8 cellular contexts compared by ENCODE assay signal in genomic region chr10:11610151-11610854, GRCh38. TPM values are rescaled to one million over a fixed set of nuclear protein-coding genes. Genes with fewer than 3 reads are reported as not detected.
DNase-seq lines count a peak whose midpoint lies in the region; ATAC-seq, FAIRE-seq and TF ChIP-seq lines count a peak whose summit lies in the region.

No MANE protein-coding gene starts in this region.

- peaks cover 16% of the 10 kb centered on the region for H3K4me1 ChIP-seq in keratinocyte (ENCODE audit: control insufficient read depth, extremely low read depth, insufficient read depth, low read length)
- H3K4me1 ChIP-seq in suprapubic skin: peaks cover 29% of the 10 kb centered on the region

- no peaks in the 10 kb centered on the region for H4K20me1 ChIP-seq in keratinocyte (ENCODE audit: control insufficient read depth, extremely low read depth, insufficient read depth, low read length)

- peaks cover 14% of the 10 kb centered on the region for H3K4me1 Mint-ChIP-seq in T-helper 2 cell treated with Interferon-gamma antibody and Interleukin-4, amounts not matched to agents 5 μg/mL and 100 μg/mL, for 36 hours (ENCODE audit: low read depth)
- H3K4me1 Mint-ChIP-seq in activated T-helper 1 cell treated with anti-CD3 and anti-CD28 coated beads, Interleukin-12 subunit alpha, Interleukin-12 subunit beta, Interleukin-2, Interleukin-4 antibody, amounts not matched to agents 30 ng/mL and 10 ng/mL and 1 ng/mL, durations not matched to agents 14 hours and 24 hours and 36 hours (ENCODE audit: low read depth): peaks cover 35% of the 10 kb centered on the region

- no peak for TF ChIP-seq EP300 in suprapubic skin (IDR thresholded peaks at IDR 0.05)

- dilution Hi-C loops in keratinocyte (cut with MboI; ENCODE audit: extremely low pct_ligation_motif_present, low sequenced_read_pairs): no loop called here

- peak overlapping the region; percentile 75 for H3K4me3 Mint-ChIP-seq in T-helper 2 cell treated with Interferon-gamma antibody and Interleukin-4, amounts not matched to agents 5 μg/mL and 100 μg/mL, for 36 hours
- H3K4me3 Mint-ChIP-seq in activated T-helper 1 cell treated with anti-CD3 and anti-CD28 coated beads, Interleukin-12 subunit alpha, Interleukin-12 subunit beta, Interleukin-2, Interleukin-4 antibody, amounts not matched to agents 30 ng/mL and 10 ng/mL and 1 ng/mL, durations not matched to agents 14 hours and 24 hours and 36 hours: peak overlapping the region; percentile 79

- no peaks in the 10 kb centered on the region for H3K9me3 Mint-ChIP-seq in T-helper 2 cell treated with Interferon-gamma antibody and Interleukin-4, amounts not matched to agents 5 μg/mL and 100 μg/mL, for 36 hours
- H3K9me3 Mint-ChIP-seq in activated T-helper 1 cell treated with anti-CD3 and anti-CD28 coated beads, Interleukin-12 subunit alpha, Interleukin-12 subunit beta, Interleukin-2, Interleukin-4 antibody, amounts not matched to agents 30 ng/mL and 10 ng/mL and 1 ng/mL, durations not matched to agents 14 hours and 24 hours and 36 hours: no peaks in the 10 kb centered on the region

- 4% methylated on average over 12 of the region's 12 CpGs for WGBS in suprapubic skin

- H2AFZ ChIP-seq in keratinocyte (ENCODE audit: control insufficient read depth, low read length): peak overlapping the region; percentile 58

- H3K9me3 ChIP-seq in keratinocyte (ENCODE audit: control insufficient read depth, low read depth, low read length) (no peaks in the 10 kb centered on the region), suprapubic skin (no peaks in the 10 kb centered on the region)

- intact Hi-C loops in activated T-helper 1 cell treated with anti-CD3 and anti-CD28 coated beads, Interleukin-12 subunit alpha, Interleukin-12 subunit beta, Interleukin-2, Interleukin-4 antibody, amounts not matched to agents 30 ng/mL and 10 ng/mL and 1 ng/mL, durations not matched to agents 14 hours and 24 hours and 36 hours (cut with micrococcal nuclease): loop anchor here (2.0 to 5.0 kb wide), 2 partner anchors 73 to 100 kb away; no protein-coding TSS in a partner anchor

- H3K9me1 ChIP-seq in keratinocyte (ENCODE audit: control insufficient read depth, extremely low read depth, insufficient read depth, low read length): peaks cover 3% of the 10 kb centered on the region

- peak overlapping the region; percentile 75 for H3K9ac ChIP-seq in keratinocyte (ENCODE audit: control insufficient read depth, extremely low read depth, insufficient read depth, low read length)

- H3K4me3 ChIP-seq in keratinocyte (ENCODE audit: control insufficient read depth in 2 of 3, extremely low read depth in 1 of 3, insufficient read depth in 2 of 3, low read depth in 1 of 3, low read length in 3 of 3) (peak overlapping the region; percentile 71 to 82 (median 76)), suprapubic skin (peak overlapping the region; percentile 99)

- H3K27ac Mint-ChIP-seq in T-helper 2 cell treated with Interferon-gamma antibody and Interleukin-4, amounts not matched to agents 5 μg/mL and 100 μg/mL, for 36 hours: peak overlapping the region; percentile 8
- no peak overlapping the region for H3K27ac Mint-ChIP-seq in activated T-helper 1 cell treated with anti-CD3 and anti-CD28 coated beads, Interleukin-12 subunit alpha, Interleukin-12 subunit beta, Interleukin-2, Interleukin-4 antibody, amounts not matched to agents 30 ng/mL and 10 ng/mL and 1 ng/mL, durations not matched to agents 14 hours and 24 hours and 36 hours

- no peaks in the 10 kb centered on the region for H3K36me3 Mint-ChIP-seq in T-helper 2 cell treated with Interferon-gamma antibody and Interleukin-4, amounts not matched to agents 5 μg/mL and 100 μg/mL, for 36 hours (ENCODE audit: low read depth)
- peaks cover 2% of the 10 kb centered on the region for H3K36me3 Mint-ChIP-seq in activated T-helper 1 cell treated with anti-CD3 and anti-CD28 coated beads, Interleukin-12 subunit alpha, Interleukin-12 subunit beta, Interleukin-2, Interleukin-4 antibody, amounts not matched to agents 30 ng/mL and 10 ng/mL and 1 ng/mL, durations not matched to agents 14 hours and 24 hours and 36 hours (ENCODE audit: low read depth)

- H3K36me3 ChIP-seq in keratinocyte (ENCODE audit: control insufficient read depth in 2 of 2, extremely low read depth in 1 of 2, insufficient read depth in 2 of 2, low read length in 2 of 2) (no peaks in the 10 kb centered on the region), suprapubic skin (no peaks in the 10 kb centered on the region)

- no peak for TF ChIP-seq POLR2A in suprapubic skin (IDR thresholded peaks at IDR 0.05)

- FAIRE-seq in keratinocyte (lab: Jason Lieb, UNC): no peak

- H3K27me3 ChIP-seq in keratinocyte (ENCODE audit: control insufficient read depth, extremely low read depth, insufficient read depth, low read length) (no peaks in the 10 kb centered on the region), suprapubic skin (no peaks in the 10 kb centered on the region)

- no peak for DNase-seq in T-helper 2 cell treated with Interferon-gamma antibody and Interleukin-4, amounts not matched to agents 5 μg/mL and 100 μg/mL, for 36 hours (ENCODE audit: low spot score)
- DNase-seq in T-helper 2 cell (no peak), keratinocyte (ENCODE audit: low read depth, low spot score) (no peak), suprapubic skin (ENCODE audit: low spot score in 2 of 2) (no peak), SIG-M5 treated with dmso at 0.1 percent for 504 hours (lab: John Stamatoyannopoulos, UW; ENCODE audit: unreplicated experiment) (no peak)
- no peak for DNase-seq in activated T-helper 1 cell treated with anti-CD3 and anti-CD28 coated beads, Interleukin-12 subunit alpha, Interleukin-12 subunit beta, Interleukin-2, Interleukin-4 antibody, amounts not matched to agents 30 ng/mL and 10 ng/mL and 1 ng/mL, durations not matched to agents 14 hours and 24 hours and 36 hours (ENCODE audit: low spot score)

- peaks cover 67% of the 10 kb centered on the region for H3K27me3 Mint-ChIP-seq in T-helper 2 cell treated with Interferon-gamma antibody and Interleukin-4, amounts not matched to agents 5 μg/mL and 100 μg/mL, for 36 hours (ENCODE audit: low read depth)
- H3K27me3 Mint-ChIP-seq in activated T-helper 1 cell treated with anti-CD3 and anti-CD28 coated beads, Interleukin-12 subunit alpha, Interleukin-12 subunit beta, Interleukin-2, Interleukin-4 antibody, amounts not matched to agents 30 ng/mL and 10 ng/mL and 1 ng/mL, durations not matched to agents 14 hours and 24 hours and 36 hours (ENCODE audit: insufficient read depth): peaks cover 51% of the 10 kb centered on the region

- peaks cover 38% of the 10 kb centered on the region for H3K79me2 ChIP-seq in keratinocyte (ENCODE audit: control insufficient read depth, insufficient read depth, low read length)

- TF ChIP-seq CTCF in keratinocyte (optimal IDR thresholded peaks at IDR 0.05 in 1 of 3, IDR thresholded peaks at IDR 0.05 in 1 of 3, conservative IDR thresholded peaks at IDR 0.05 in 1 of 3; ENCODE audit: extremely low read depth in 1 of 3, insufficient read depth in 2 of 3, low read length in 3 of 3): no peak
- TF ChIP-seq CTCF in suprapubic skin (IDR thresholded peaks at IDR 0.05): no peak

- ATAC-seq in GM19035 (IDR thresholded peaks at IDR 0.05; ENCODE audit: unreplicated experiment) (no peak), HG02884 (IDR thresholded peaks at IDR 0.05; ENCODE audit: unreplicated experiment) (no peak)

- H3K27ac ChIP-seq in keratinocyte (ENCODE audit: control insufficient read depth, insufficient read depth, low read length) (peak overlapping the region; percentile 51), suprapubic skin (peak overlapping the region; percentile 98)

- H3K4me2 ChIP-seq in keratinocyte (ENCODE audit: control insufficient read depth, extremely low read depth, insufficient read depth, low read depth, low read length): peak overlapping the region; percentile 81

RNA-seq across cellular contexts. Expression of gene USP6NL, which starts 1.1 kb away (rescaled TPM):
- total RNA-seq in activated T-helper 1 cell treated with anti-CD3 and anti-CD28 coated beads, Interleukin-12 subunit alpha, Interleukin-12 subunit beta, Interleukin-2, Interleukin-4 antibody, amounts not matched to agents 30 ng/mL and 10 ng/mL and 1 ng/mL, durations not matched to agents 14 hours and 24 hours and 36 hours: 0.64 and 0.78 TPM in 2 replicates
- 5.9 to 9.1 TPM (median 8.7 TPM) in 3 replicates for polyA plus RNA-seq in keratinocyte
- 10.0 TPM for polyA plus RNA-seq in keratinocyte (2011; ENCODE audit: low read depth)
- polyA plus RNA-seq in keratinocyte (2011; cell fraction: cytosol; rRNA removed): 5.8 and 9.4 TPM in 2 replicates
- polyA plus RNA-seq in keratinocyte (2011; cell fraction: nucleus; rRNA removed): 8.1 and 8.7 TPM in 2 replicates
- 9.6 and 11.7 TPM in 2 replicates for polyA plus RNA-seq in keratinocyte (2012; ENCODE audit: low replicate concordance)
- 7.4 to 8.8 TPM (median 8.3 TPM) in 3 replicates for polyA minus RNA-seq in keratinocyte
- polyA minus RNA-seq in keratinocyte (2011; cell fraction: cytosol; rRNA and poly(A)+ RNA removed): 4.4 TPM
- 6.9 and 12.7 TPM in 2 replicates for polyA minus RNA-seq in keratinocyte (2011; cell fraction: nucleus; rRNA and poly(A)+ RNA removed)
- 10 to 100 TPM; 23.2 to 33.8 (median 27.7) TPM for total RNA-seq in suprapubic skin

Comparison
In these comparisons a context has a peak if more than half of its experiments do, and no peak if none do; other contexts are left out.
1. RNA of gene USP6NL, which starts 1.1 kb away (total RNA-seq): 23.2 to 33.8 TPM in suprapubic skin; 0.64 to 0.78 TPM in activated T-helper 1 cell treated with anti-CD3 and anti-CD28 coated beads, Interleukin-12 subunit alpha, Interleukin-12 subunit beta, Interleukin-2, Interleukin-4 antibody, amounts not matched to agents 30 ng/mL and 10 ng/mL and 1 ng/mL, durations not matched to agents 14 hours and 24 hours and 36 hours; every median in the first group is over 10 times any median in the second.